Comparison of ENCODE assay signal across 19 cellular contexts in genomic region chr20:61789329-61789728, GRCh38.
DNase-seq lines count a peak whose midpoint lies in the region; ATAC-seq, FAIRE-seq and TF ChIP-seq lines count a peak whose summit lies in the region.
"Had no signal": no experiment of that assay in that cellular context is flagged by ENCODE, and none has a peak within 500 bp of the region (broad histone marks: within the 10 kb centered on the region; RNA-seq: fewer than 3 reads in every experiment).

No MANE protein-coding gene starts in this region.

- peaks cover 16% of the 10 kb centered on the region for H3K27me3 ChIP-seq in keratinocyte (ENCODE audit: control insufficient read depth, extremely low read depth, insufficient read depth, low read length)
- H3K27me3 ChIP-seq: MG63, Peyer's patch had no signal

- no peak overlapping the region for H3K27ac ChIP-seq in keratinocyte (ENCODE audit: control insufficient read depth, insufficient read depth, low read length)
- H3K27ac ChIP-seq: HL-60, Peyer's patch had no signal

- no peak for ATAC-seq in HG03432 (IDR thresholded peaks at IDR 0.05; ENCODE audit: unreplicated experiment)

- peaks cover 8% of the 10 kb centered on the region for H4K20me1 ChIP-seq in keratinocyte (ENCODE audit: control insufficient read depth, extremely low read depth, insufficient read depth, low read length)

- no peaks in the 10 kb centered on the region for H3K79me2 ChIP-seq in keratinocyte (ENCODE audit: control insufficient read depth, insufficient read depth, low read length)

- H3K9me3 Mint-ChIP-seq in CD14-positive monocyte (peaks cover 13 to 67% (median 44%) of the 10 kb centered on the region in 7 donors), MCF 10A (ENCODE audit: unreplicated experiment) (peaks cover 14% of the 10 kb centered on the region)

- no TSS peak for BruUV-seq in MCF 10A (replicated peaks; lab: Mats Ljungman, UMichigan)

- FAIRE-seq in keratinocyte (lab: Jason Lieb, UNC): peak; percentile 97

- H3K27me3 Mint-ChIP-seq in CD14-positive monocyte (ENCODE audit: low read depth in 3 of 3): peaks cover 0 to 2% (median 0%) of the 10 kb centered on the region in 3 donors
- no peaks in the 10 kb centered on the region for H3K27me3 Mint-ChIP-seq in MCF 10A (ENCODE audit: insufficient read depth, unreplicated experiment)

- no peaks in the 10 kb centered on the region for H3K4me1 Mint-ChIP-seq in CD14-positive monocyte
- peaks cover 27% of the 10 kb centered on the region for H3K4me1 Mint-ChIP-seq in MCF 10A (ENCODE audit: insufficient read depth, unreplicated experiment)

- TF ChIP-seq CTCF in CD14-positive monocyte (IDR thresholded peaks at IDR 0.05) (no peak), MCF 10A (IDR thresholded peaks at IDR 0.05; ENCODE audit: unreplicated experiment) (no peak), keratinocyte (optimal IDR thresholded peaks at IDR 0.05 in 1 of 3, IDR thresholded peaks at IDR 0.05 in 1 of 3, conservative IDR thresholded peaks at IDR 0.05 in 1 of 3; ENCODE audit: extremely low read depth in 1 of 3, insufficient read depth in 2 of 3, low read length in 3 of 3) (no peak)

- DNase-seq in CD14-positive monocyte (ENCODE audit: low spot score): peak; percentile 12
- peak; percentile 44 for DNase-seq in NCI-H226
- peak; percentile 29 for DNase-seq in MCF 10A (ENCODE audit: unreplicated experiment)
- DNase-seq in keratinocyte (ENCODE audit: low read depth, low spot score): peak; percentile 84
- DNase-seq in NCI-H1092 (lab: John Stamatoyannopoulos, UW): no peak
- no peak for DNase-seq in SW 1271 (lab: John Stamatoyannopoulos, UW)
- DNase-seq: DMS79 treated with DMSO at 0.1 percent for 48 hours, IMR-90, MG63, NCI-H1048, NCI-H1436 treated with DMSO at 0.1 percent for 48 hours, NCI-H2029, NCI-H2171, NCI-H446 treated with DMSO at 0.1 percent for 48 hours, NCI-H69, SHP77 treated with DMSO at 0.1 percent for 48 hours had no signal

- H3K4me3 Mint-ChIP-seq in CD14-positive monocyte (no peak overlapping the region), MCF 10A (ENCODE audit: unreplicated experiment) (peak overlapping the region; percentile 23)

- H3K36me3 ChIP-seq in keratinocyte (ENCODE audit: control insufficient read depth in 2 of 2, extremely low read depth in 1 of 2, insufficient read depth in 2 of 2, low read length in 2 of 2): no peaks in the 10 kb centered on the region
- H3K36me3 ChIP-seq: MG63, Peyer's patch had no signal

- H3K9ac ChIP-seq in keratinocyte (ENCODE audit: control insufficient read depth, extremely low read depth, insufficient read depth, low read length): no peak overlapping the region

- POLR2A ChIA-PET in MCF 10A (lab: Yijun Ruan, JAX): interaction anchor here (0.7 to 1.8 kb wide), 4 partner anchors 18 to 506 kb away, joined by 3 to 4 read pairs (median 4); no protein-coding TSS in a partner anchor

- no peaks in the 10 kb centered on the region for H3K9me3 ChIP-seq in keratinocyte (ENCODE audit: control insufficient read depth, low read depth, low read length)
- H3K9me3 ChIP-seq: MG63, Peyer's patch had no signal

- dilution Hi-C loops in keratinocyte (cut with MboI; ENCODE audit: extremely low pct_ligation_motif_present, low sequenced_read_pairs): no loop called here

- CTCF ChIA-PET in MCF 10A (lab: Yijun Ruan, JAX): no interaction called here

- intact Hi-C loops in CD14-positive monocyte (cut with micrococcal nuclease): no loop called here
- intact Hi-C loops in MCF 10A (cut with micrococcal nuclease): no loop called here

- H3K9me1 ChIP-seq in keratinocyte (ENCODE audit: control insufficient read depth, extremely low read depth, insufficient read depth, low read length): no peaks in the 10 kb centered on the region

- H3K4me2 ChIP-seq in keratinocyte (ENCODE audit: control insufficient read depth, extremely low read depth, insufficient read depth, low read depth, low read length): peak overlapping the region; percentile 47

- H3K27ac Mint-ChIP-seq in CD14-positive monocyte (no peak overlapping the region), MCF 10A (ENCODE audit: low read depth, unreplicated experiment) (peak overlapping the region; percentile 67)

- no peak overlapping the region for H3K4me3 ChIP-seq in keratinocyte (ENCODE audit: control insufficient read depth in 2 of 3, extremely low read depth in 1 of 3, insufficient read depth in 2 of 3, low read depth in 1 of 3, low read length in 3 of 3)
- H3K4me3 ChIP-seq: MG63, Peyer's patch had no signal

- no peak overlapping the region for H2AFZ ChIP-seq in keratinocyte (ENCODE audit: control insufficient read depth, low read length)

- H3K36me3 Mint-ChIP-seq in CD14-positive monocyte (no peaks in the 10 kb centered on the region), MCF 10A (ENCODE audit: insufficient read depth, unreplicated experiment) (no peaks in the 10 kb centered on the region)

- peaks cover 18% of the 10 kb centered on the region for H3K4me1 ChIP-seq in keratinocyte (ENCODE audit: control insufficient read depth, extremely low read depth, insufficient read depth, low read length)
- H3K4me1 ChIP-seq: Peyer's patch had no signal

Comparison
In these comparisons a context has a peak if more than half of its experiments do, and no peak if none do; other contexts are left out.
1. DNase-seq: peak in CD14-positive monocyte (single experiment), NCI-H226 (single experiment), MCF 10A (single experiment) and keratinocyte (single experiment); none in NCI-H1092 (single experiment) and SW 1271 (0 of 2).